In genomic region chr13:29566864-29567263, GRCh38 we compare ENCODE assay signal across 24 cellular contexts.
DNase-seq lines count a peak whose midpoint lies in the region; ATAC-seq lines count a peak whose summit lies in the region.
"Had no signal": no experiment of that assay in that cellular context is flagged by ENCODE, and none has a peak within 500 bp of the region (broad histone marks: within the 10 kb centered on the region; RNA-seq: fewer than 3 reads in every experiment).

No MANE protein-coding gene starts in this region.

- ATAC-seq in HG03039 (IDR thresholded peaks at IDR 0.05; ENCODE audit: unreplicated experiment), result no peak
- ATAC-seq in HG03280 (IDR thresholded peaks at IDR 0.05; ENCODE audit: unreplicated experiment), result no peak
- ATAC-seq: A549; activated T-helper 17 cell treated with anti-CD3 and anti-CD28 coated beads, Interleukin-2, amount 50 U/mL, for 72 hours; body of pancreas; pancreas had no signal

- DNase-seq in NCI-H2107 treated with DMSO at 0.1 percent for 48 hours (lab: John Stamatoyannopoulos, UW; ENCODE audit: unreplicated experiment) (peak; percentile 80), NCI-H2107 (lab: John Stamatoyannopoulos, UW) (no peak), NCI-H1436 (lab: John Stamatoyannopoulos, UW) (peak; percentile 46), NCI-H526 treated with DMSO at 0.1 percent for 48 hours (lab: John Stamatoyannopoulos, UW) (peak; percentile 21), left kidney (ENCODE audit: low read depth, low spot score) (peak; percentile 71), NOMO-1 treated with dmso at 0.1 percent for 144 hours (lab: John Stamatoyannopoulos, UW; ENCODE audit: unreplicated experiment) (no peak)
- DNase-seq: activated CD4-positive, CD25-positive, alpha-beta regulatory T cell; activated naive CD4-positive, alpha-beta T cell treated with anti-CD3 and anti-CD28 coated beads, Interleukin-2, amount 10 ng/mL, durations not matched to agents 7 days and 5 days; body of pancreas; dermis blood vessel endothelial cell; GM23248; head of caudate nucleus; HFFc6; NCI-H1048; NCI-H2227 treated with DMSO at 0.1 percent for 48 hours; NCI-H774; pancreas; RPMI8226; small intestine; stimulated activated naive CD4-positive, alpha-beta T cell treated with Interleukin-2 at 50 U/mL for 16 hours had no signal

Comparison
In these comparisons a context has a peak if more than half of its experiments do, and no peak if none do; other contexts are left out.
1. DNase-seq: peak in NCI-H2107 treated with DMSO at 0.1 percent for 48 hours (single experiment), NCI-H1436 (single experiment), NCI-H526 treated with DMSO at 0.1 percent for 48 hours (single experiment) and left kidney (single experiment); none in NCI-H2107 (single experiment) and NOMO-1 treated with dmso at 0.1 percent for 144 hours (single experiment).